In genomic region chrX:131405497-131405896, GRCh38 we compare ENCODE assay signal across 22 cellular contexts.
A peak's percentile ranks its signal among the peaks of the same experiment; 100 is the strongest.
DNase-seq lines count a peak whose midpoint lies in the region; ATAC-seq, FAIRE-seq and TF ChIP-seq lines count a peak whose summit lies in the region.
"Had no signal": no experiment of that assay in that cellular context is flagged by ENCODE, and none has a peak within 500 bp of the region (broad histone marks: within the 10 kb centered on the region; RNA-seq: fewer than 3 reads in every experiment).

No MANE protein-coding gene starts in this region.

- no peak overlapping the region for H3K4me3 ChIP-seq in A673 (ENCODE audit: low read depth, low read length, poor library complexity, severe bottlenecking)
- H3K4me3 ChIP-seq in Karpas-422 (ENCODE audit: low read length), result no peak overlapping the region
- H3K4me3 ChIP-seq in H1 (ENCODE audit: extremely low read depth in 1 of 4, insufficient read depth in 2 of 4, low read depth in 3 of 4, low read length in 4 of 4), result no peak overlapping the region
- H3K4me3 ChIP-seq: A549, SJSA1, vagina had no signal

- H4K5ac ChIP-seq in H1 (ENCODE audit: insufficient read length, low read depth, low read length), result no peak overlapping the region

- peak; percentile 45; the same call in 1 of the 2 replicates for TF ChIP-seq CTCF in A673 (conservative IDR thresholded peaks at IDR 0.05; ENCODE audit: low read depth, low read length)
- TF ChIP-seq CTCF in GM12873 (IDR thresholded peaks at IDR 0.05; ENCODE audit: insufficient read depth, low read depth, low read length, missing control alignments), result peak; percentile 41
- TF ChIP-seq CTCF in H1 (IDR thresholded peaks at IDR 0.05; ENCODE audit: control extremely low read depth in 1 of 3, insufficient read depth in 1 of 3, low read depth in 1 of 3, low read length in 3 of 3), result peak in 1 of 3 experiments; percentile 17; a peak in 1 of 4 replicates

- H2BK5ac ChIP-seq in H1 (ENCODE audit: low read depth, low read length), result no peak overlapping the region

- TF ChIP-seq RAD21 in H1 (IDR thresholded peaks at IDR 0.05 in 1 of 2, conservative IDR thresholded peaks at IDR 0.05 in 1 of 2; ENCODE audit: low read depth in 2 of 2, low read length in 2 of 2), result 0 out of 4 replicates have a peak, but pooled peaks of 1 of the 2 experiments have one; percentile 2

- H3K9ac ChIP-seq in Karpas-422 (ENCODE audit: low read length) (no peak overlapping the region), H1 (replicated peaks in 1 of 4; ENCODE audit: extremely low read depth in 1 of 4, low read depth in 3 of 4, low read length in 3 of 4) (no peak overlapping the region)

- H3K27ac ChIP-seq in A673 (ENCODE audit: low read depth, low read length, poor library complexity, severe bottlenecking), result no peak overlapping the region
- H3K27ac ChIP-seq in Karpas-422 (ENCODE audit: low read length), result no peak overlapping the region
- no peak overlapping the region for H3K27ac ChIP-seq in H1 (ENCODE audit: low read depth, low read length)
- H3K27ac ChIP-seq: A549, foreskin keratinocyte, SJSA1, vagina had no signal

- H3K27me3 ChIP-seq in A673 (replicated peaks; ENCODE audit: insufficient read depth, low read depth, low read length, poor library complexity) (peaks cover 19% of the 10 kb centered on the region), Karpas-422 (ENCODE audit: low read length) (no peaks in the 10 kb centered on the region), H1 (replicated peaks in 1 of 4; ENCODE audit: control insufficient read depth in 3 of 4, extremely low read depth in 1 of 4, insufficient read depth in 3 of 4, low read length in 3 of 4) (no peaks in the 10 kb centered on the region)
- H3K27me3 ChIP-seq: foreskin keratinocyte, SJSA1, vagina had no signal

- H3K9me2 ChIP-seq in Karpas-422 (replicated peaks; ENCODE audit: insufficient read depth, low read length), result no peaks in the 10 kb centered on the region

- no peak overlapping the region for H3K4ac ChIP-seq in H1 (replicated peaks; ENCODE audit: insufficient read length, low read depth, low read length)

- ATAC-seq in activated CD4-positive, CD25-positive, alpha-beta regulatory T cell treated with anti-CD3 and anti-CD28 coated beads, Interleukin-2, amount 50 U/mL, for 24 hours, result no peak
- ATAC-seq in Right ventricle myocardium inferior (no peak), HG03097 (IDR thresholded peaks at IDR 0.05; ENCODE audit: low FRiP score, unreplicated experiment) (no peak)
- ATAC-seq: A549, foreskin keratinocyte, left colon, sciatic nerve had no signal

- DNase-seq in A673 (ENCODE audit: low spot score) (peak; percentile 10), Karpas-422 (peak; percentile 62), H1 (ENCODE audit: low read depth in 1 of 2, low spot score in 2 of 2) (no peak), Right ventricle myocardium inferior (ENCODE audit: missing footprints) (no peak), urothelium cell line (ENCODE audit: low spot score) (no peak)
- DNase-seq: activated CD4-positive, alpha-beta T cell treated with anti-CD3 and anti-CD28 coated beads, Interleukin-2, amount 10 ng/mL, durations not matched to agents 24 days and 14 days; activated naive CD4-positive, alpha-beta T cell treated with anti-CD3 and anti-CD28 coated beads, Interleukin-2, amount 10 ng/mL, durations not matched to agents 7 days and 5 days; activated T-cell treated with anti-CD3 and anti-CD28 coated beads for 4 hours; foreskin keratinocyte; HCEC 1CT; hypothalamus; left colon; MM.1S; NCI-H187 treated with DMSO at 0.1 percent for 48 hours had no signal

- H3K36me3 ChIP-seq in A673 (ENCODE audit: insufficient read depth, low read length, poor library complexity, severe bottlenecking) (no peaks in the 10 kb centered on the region), Karpas-422 (ENCODE audit: insufficient read depth, low read length) (no peaks in the 10 kb centered on the region), H1 (ENCODE audit: control insufficient read depth in 2 of 4, insufficient read depth in 4 of 4, low read length in 3 of 4) (no peaks in the 10 kb centered on the region)
- H3K36me3 ChIP-seq: SJSA1, vagina had no signal

- no peak overlapping the region for H4K8ac ChIP-seq in H1 (ENCODE audit: extremely low read depth, insufficient read depth, low read length)

- CTCF ChIA-PET in A673 (lab: Charles Lee), result no interaction called here
- CTCF ChIA-PET in H1 (lab: Charles Lee; ENCODE audit: partially characterized antibody), result no interaction called here

- FAIRE-seq in H1 (lab: Jason Lieb, UNC) (peak; percentile 57), urothelium cell line (lab: Jason Lieb, UNC) (no peak)
- FAIRE-seq: A549, endometrium had no signal

- no peak overlapping the region for H2BK120ac ChIP-seq in H1 (replicated peaks; ENCODE audit: low read depth, low read length)

- no peaks in the 10 kb centered on the region for H3K79me1 ChIP-seq in H1 (ENCODE audit: low read depth, low read length)

- H3K56ac ChIP-seq in H1 (replicated peaks; ENCODE audit: insufficient read length, low read depth, low read length), result no peak overlapping the region

- 68% methylated on average over 6 of the region's 6 CpGs; no CpG with 5 or more reads in 1 of the 2 experiments for whole genome bisulfite sequencing in H1 (ENCODE audit: extremely low coverage in 1 of 2, insufficient coverage in 1 of 2, insufficient read length in 1 of 2, insufficient replicate concordance in 2 of 2, low coverage in 1 of 2, low lambda C conversion rate in 2 of 2, missing lambda C conversion rate in 1 of 2), 2 experiments

- intact Hi-C loops in A673 (cut with micrococcal nuclease; ENCODE audit: unreplicated experiment), result no loop called here
- intact Hi-C loops in Right ventricle myocardium inferior (cut with DNase I), result no loop called here

- H3K4me2 ChIP-seq in Karpas-422 (ENCODE audit: low read depth, low read length, poor library complexity, severe bottlenecking) (no peak overlapping the region), H1 (ENCODE audit: insufficient read depth in 1 of 2, low read depth in 2 of 2, low read length in 2 of 2) (no peak overlapping the region)
- H3K4me2 ChIP-seq: A549 had no signal

- H3K4me1 ChIP-seq in A673 (ENCODE audit: insufficient read depth, low read length, poor library complexity, severe bottlenecking), result no peaks in the 10 kb centered on the region
- H3K4me1 ChIP-seq in Karpas-422 (ENCODE audit: low read length), result no peaks in the 10 kb centered on the region
- no peaks in the 10 kb centered on the region; a peak in 1 of 7 replicates for H3K4me1 ChIP-seq in H1 (replicated peaks in 1 of 4; ENCODE audit: control insufficient read depth in 3 of 4, insufficient read depth in 4 of 4, low read length in 3 of 4)
- H3K4me1 ChIP-seq: A549, foreskin keratinocyte, SJSA1, vagina had no signal

- H4K91ac ChIP-seq in H1 (replicated peaks; ENCODE audit: insufficient read length, low read length), result no peak overlapping the region

- H2AK5ac ChIP-seq in H1 (ENCODE audit: low read depth, low read length), result no peak overlapping the region

- no peaks in the 10 kb centered on the region for H3K9me3 ChIP-seq in A673 (ENCODE audit: low read depth, low read length, poor library complexity, severe bottlenecking)
- no peaks in the 10 kb centered on the region for H3K9me3 ChIP-seq in Karpas-422 (ENCODE audit: low read length)
- no peaks in the 10 kb centered on the region for H3K9me3 ChIP-seq in H1 (ENCODE audit: insufficient read depth in 2 of 2, low read depth in 1 of 2, low read length in 1 of 2)
- H3K9me3 ChIP-seq: A549, SJSA1, vagina had no signal

- no peak overlapping the region for H3K23ac ChIP-seq in H1 (ENCODE audit: insufficient read length)

- H2AFZ ChIP-seq in Karpas-422 (ENCODE audit: low read length), result no peak overlapping the region
- no peak overlapping the region for H2AFZ ChIP-seq in H1 (ENCODE audit: low read length)

- no peak for TF ChIP-seq POLR2A in H1 (IDR thresholded peaks at IDR 0.05; ENCODE audit: control extremely low read depth in 1 of 2, low read depth in 2 of 2, low read length in 2 of 2)

- no peaks in the 10 kb centered on the region for H4K20me1 ChIP-seq in Karpas-422 (ENCODE audit: insufficient read depth, low read depth, low read length)
- no peaks in the 10 kb centered on the region for H4K20me1 ChIP-seq in H1 (replicated peaks in 1 of 2; ENCODE audit: control insufficient read depth in 1 of 2, insufficient read depth in 2 of 2, low read length in 2 of 2)

- BruUV-seq in A673 (replicated peaks; lab: Mats Ljungman, UMichigan), result no TSS peak

- no peak for TF ChIP-seq EP300 in H1 (IDR thresholded peaks at IDR 0.05; ENCODE audit: borderline replicate concordance in 1 of 2, low read depth in 2 of 2, low read length in 2 of 2)

- no peaks in the 10 kb centered on the region for H3K23me2 ChIP-seq in H1 (ENCODE audit: low read depth, low read length)

- H2BK20ac ChIP-seq in H1 (ENCODE audit: low read length), result no peak overlapping the region

- H3K18ac ChIP-seq in H1 (ENCODE audit: extremely low read depth, low read length), result no peak overlapping the region

- no peak overlapping the region for H2BK12ac ChIP-seq in H1 (ENCODE audit: low read depth, low read length)

- no peak overlapping the region for H2BK15ac ChIP-seq in H1 (ENCODE audit: low read length)

- H3K79me2 ChIP-seq in Karpas-422 (ENCODE audit: low read length), result no peaks in the 10 kb centered on the region
- H3K79me2 ChIP-seq in H1 (ENCODE audit: control insufficient read depth in 1 of 2, insufficient read depth in 2 of 2, low read length in 2 of 2), result no peaks in the 10 kb centered on the region

- no peak overlapping the region for H3K14ac ChIP-seq in H1 (ENCODE audit: insufficient read length)

- POLR2A ChIA-PET in A673 (lab: Charles Lee; ENCODE audit: low non-redundant PET), result no interaction called here
- POLR2A ChIA-PET in H1 (lab: Charles Lee; ENCODE audit: partially characterized antibody), result no interaction called here

TF ChIP-seq in H1, 55 proteins besides CTCF, POLR2A, EP300 and RAD21 (continues in another document):
- TF ChIP-seq CBX8 (IDR thresholded peaks at IDR 0.05; ENCODE audit: borderline replicate concordance, low read depth, low read length) (no peak), FOSL1 (IDR thresholded peaks at IDR 0.05; ENCODE audit: insufficient read depth, low read depth, low read length) (no peak), CHD2 (IDR thresholded peaks at IDR 0.05; ENCODE audit: low read length) (no peak), GTF2F1 (IDR thresholded peaks at IDR 0.05; ENCODE audit: borderline replicate concordance, low read depth, low read length) (no peak), SP4 (IDR thresholded peaks at IDR 0.05; ENCODE audit: low read length) (no peak)

Comparison
In these comparisons a context has a peak if more than half of its experiments do, and no peak if none do; other contexts are left out.
1. DNase-seq: peak in A673 (single experiment) and Karpas-422 (single experiment); none in H1 (0 of 2), Right ventricle myocardium inferior (single experiment) and urothelium cell line (single experiment).